Comparison of ENCODE assay signal across 14 cellular contexts in genomic region chr18:24560511-24560981, GRCh38.
DNase-seq lines count a peak whose midpoint lies in the region; FAIRE-seq and TF ChIP-seq lines count a peak whose summit lies in the region.
"Had no signal": no experiment of that assay in that cellular context is flagged by ENCODE, and none has a peak within 500 bp of the region (broad histone marks: within the 10 kb centered on the region; RNA-seq: fewer than 3 reads in every experiment).

No MANE protein-coding gene starts in this region.

- no peak overlapping the region for H3K27ac Mint-ChIP-seq in CD14-positive monocyte
- H3K27ac Mint-ChIP-seq: CD8-positive, alpha-beta T cell; stimulated activated effector memory CD8-positive, alpha-beta T cell treated with anti-CD3 and anti-CD28 coated beads, Interleukin-12 subunit alpha, Interleukin-12 subunit beta, amount 100 ng/mL, for 72 hours had no signal

- no peaks in the 10 kb centered on the region for H3K36me3 Mint-ChIP-seq in CD14-positive monocyte
- H3K36me3 Mint-ChIP-seq: CD8-positive, alpha-beta T cell; stimulated activated effector memory CD8-positive, alpha-beta T cell treated with anti-CD3 and anti-CD28 coated beads, Interleukin-12 subunit alpha, Interleukin-12 subunit beta, amount 100 ng/mL, for 72 hours had no signal

- DNase-seq in HK-2 (ENCODE audit: unreplicated experiment), result peak; percentile 22
- DNase-seq in kidney epithelial cell (ENCODE audit: low read depth), result peak; percentile 80
- peak; percentile 3 for DNase-seq in small intestine
- DNase-seq in uterus, result no peak
- DNase-seq in T-helper 1 cell, result no peak
- DNase-seq in CD14-positive monocyte (ENCODE audit: low spot score), result no peak
- DNase-seq: activated gamma-delta T cell treated with Interleukin-2 at 50 U/mL for 16 hours; CD8-positive, alpha-beta T cell; HCEC 1CT; MM.1S; right lobe of liver; stimulated activated CD4-positive, alpha-beta T cell treated with anti-CD3 and anti-CD28 coated beads, Interleukin-4, amount 100 ng/mL, for 4 hours had no signal

- no peaks in the 10 kb centered on the region for H3K4me1 Mint-ChIP-seq in CD14-positive monocyte
- H3K4me1 Mint-ChIP-seq: stimulated activated effector memory CD8-positive, alpha-beta T cell treated with anti-CD3 and anti-CD28 coated beads, Interleukin-12 subunit alpha, Interleukin-12 subunit beta, amount 100 ng/mL, for 72 hours had no signal

- FAIRE-seq in TTC549 (lab: Jason Lieb, UNC) (peak; percentile 77), small intestine (lab: Jason Lieb, UNC) (no peak)

- H3K36me3 ChIP-seq in kidney epithelial cell (ENCODE audit: control insufficient read depth, insufficient read depth, low read length), result no peaks in the 10 kb centered on the region
- H3K36me3 ChIP-seq in small intestine (ENCODE audit: control insufficient read depth in 2 of 2, insufficient read depth in 2 of 2, low read length in 2 of 2), result no peaks in the 10 kb centered on the region
- H3K36me3 ChIP-seq in uterus, result no peaks in the 10 kb centered on the region
- H3K36me3 ChIP-seq: right lobe of liver had no signal

- intact Hi-C loops in uterus (cut with DNase I; ENCODE audit: low total_unique reads), result no loop called here
- intact Hi-C loops in CD14-positive monocyte (cut with micrococcal nuclease), result no loop called here

- peak overlapping the region in 1 of 2 donors; percentile 39 for H3K4me3 Mint-ChIP-seq in CD14-positive monocyte
- H3K4me3 Mint-ChIP-seq: CD8-positive, alpha-beta T cell; stimulated activated effector memory CD8-positive, alpha-beta T cell treated with anti-CD3 and anti-CD28 coated beads, Interleukin-12 subunit alpha, Interleukin-12 subunit beta, amount 100 ng/mL, for 72 hours had no signal

- no peaks in the 10 kb centered on the region for H3K9me3 ChIP-seq in small intestine (ENCODE audit: control insufficient read depth, low read depth)
- no peaks in the 10 kb centered on the region for H3K9me3 ChIP-seq in uterus
- H3K9me3 ChIP-seq: right lobe of liver had no signal

- peaks cover 0 to 2% (median 0%) of the 10 kb centered on the region in 7 donors for H3K9me3 Mint-ChIP-seq in CD14-positive monocyte
- H3K9me3 Mint-ChIP-seq: CD8-positive, alpha-beta T cell; stimulated activated effector memory CD8-positive, alpha-beta T cell treated with anti-CD3 and anti-CD28 coated beads, Interleukin-12 subunit alpha, Interleukin-12 subunit beta, amount 100 ng/mL, for 72 hours had no signal

- WGBS in small intestine, 3 donors, result 19 to 50% (median 31%) methylated on average over 7 of the region's 7 CpGs

- H3K27me3 Mint-ChIP-seq in CD14-positive monocyte (ENCODE audit: low read depth in 3 of 3), result peaks cover 0 to 3% (median 0%) of the 10 kb centered on the region in 3 donors

- H3K27ac ChIP-seq in small intestine (ENCODE audit: low read depth in 1 of 2, low read length in 1 of 2), result no peak overlapping the region
- no peak overlapping the region for H3K27ac ChIP-seq in uterus
- H3K27ac ChIP-seq: right lobe of liver had no signal

- TF ChIP-seq CTCF in kidney epithelial cell (IDR thresholded peaks at IDR 0.05; ENCODE audit: insufficient read depth, low read length, poor library complexity, severe bottlenecking), result no peak
- TF ChIP-seq CTCF in uterus (IDR thresholded peaks at IDR 0.05), result no peak
- TF ChIP-seq CTCF in CD14-positive monocyte (IDR thresholded peaks at IDR 0.05), result no peak

- no peaks in the 10 kb centered on the region for H3K27me3 ChIP-seq in kidney epithelial cell (ENCODE audit: control insufficient read depth, insufficient read depth, low read length)
- no peaks in the 10 kb centered on the region for H3K27me3 ChIP-seq in small intestine (ENCODE audit: control insufficient read depth in 2 of 2, insufficient read depth in 2 of 2, low read length in 2 of 2)
- no peaks in the 10 kb centered on the region for H3K27me3 ChIP-seq in uterus
- H3K27me3 ChIP-seq: right lobe of liver had no signal

- no peaks in the 10 kb centered on the region for H3K4me1 ChIP-seq in small intestine (ENCODE audit: control insufficient read depth in 2 of 2, insufficient read depth in 1 of 2, low read depth in 1 of 2, low read length in 1 of 2)
- no peaks in the 10 kb centered on the region for H3K4me1 ChIP-seq in uterus
- H3K4me1 ChIP-seq: right lobe of liver had no signal

- H3K4me3 ChIP-seq in kidney epithelial cell (ENCODE audit: low read depth, low read length) (no peak overlapping the region), small intestine (ENCODE audit: low read depth in 1 of 2, low read length in 2 of 2) (no peak overlapping the region), uterus (no peak overlapping the region)
- H3K4me3 ChIP-seq: right lobe of liver had no signal

- no peak for TF ChIP-seq POLR2A in uterus (IDR thresholded peaks at IDR 0.05)

Comparison
In these comparisons a context has a peak if more than half of its experiments do, and no peak if none do; other contexts are left out.
1. DNase-seq: peak in HK-2 (single experiment), kidney epithelial cell (single experiment) and small intestine (single experiment); none in uterus (0 of 2), T-helper 1 cell (0 of 5) and CD14-positive monocyte (single experiment).